9 cellular contexts compared by ENCODE assay signal in the genomic region with DNA sequence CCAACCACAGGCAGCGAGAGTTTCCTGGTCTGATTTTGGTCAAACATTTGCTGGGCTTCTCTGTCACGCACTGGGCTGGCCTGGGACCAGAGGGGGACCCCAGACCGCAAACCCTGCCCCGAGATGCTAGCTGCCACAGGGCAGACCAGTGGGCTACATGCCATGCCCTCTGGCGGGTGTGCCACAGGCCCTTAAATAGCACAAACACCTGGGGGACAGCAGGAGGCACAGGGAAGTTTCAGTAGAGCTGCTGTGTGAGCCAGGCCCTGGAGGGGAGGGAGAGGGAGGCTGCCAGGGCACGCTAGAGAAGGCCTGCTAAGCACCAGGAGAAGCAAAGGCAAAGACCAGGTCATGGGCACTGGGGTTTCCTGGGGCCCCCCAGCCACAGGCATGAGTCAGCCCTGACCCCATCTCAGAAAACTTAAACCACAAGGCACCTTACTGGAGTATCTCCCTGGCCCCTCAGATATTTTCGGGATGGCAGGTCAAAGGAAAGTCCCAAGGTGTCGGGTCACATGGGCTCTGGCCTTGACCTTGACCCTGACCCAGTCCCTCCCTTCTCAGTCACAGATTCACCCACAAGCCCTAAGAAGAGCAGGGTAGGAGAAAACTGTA. TPM values are rescaled to one million over a fixed set of nuclear protein-coding genes. Genes with fewer than 3 reads are reported as not detected.
DNase-seq lines count a peak whose midpoint lies in the region; ATAC-seq and TF ChIP-seq lines count a peak whose summit lies in the region.
"Had no signal": no experiment of that assay in that cellular context is flagged by ENCODE, and none has a peak within 500 bp of the region (broad histone marks: within the 10 kb centered on the region; RNA-seq: fewer than 3 reads in every experiment).

No MANE protein-coding gene starts in this region.

- peak overlapping the region; percentile 33 to 77 for H3K27ac ChIP-seq in prostate gland

- no peak overlapping the region for H3K4me3 ChIP-seq in prostate gland

- H3K36me3 ChIP-seq in prostate gland, result no peaks in the 10 kb centered on the region

- no peak overlapping the region for H3K4me3 Mint-ChIP-seq in activated naive CD8-positive, alpha-beta T cell

- no peak for TF ChIP-seq POLR2A in prostate gland (IDR thresholded peaks at IDR 0.05)

- intact Hi-C loops in prostate gland (cut with DNase I), result no loop called here

- H3K4me1 Mint-ChIP-seq in activated naive CD8-positive, alpha-beta T cell (ENCODE audit: low read depth), result peaks cover 83% of the 10 kb centered on the region

- H3K4me1 ChIP-seq in prostate gland (replicated peaks), result peaks cover 29% of the 10 kb centered on the region

- no peaks in the 10 kb centered on the region for H3K27me3 ChIP-seq in prostate gland (replicated peaks; ENCODE audit: insufficient read depth)

- no peaks in the 10 kb centered on the region for H3K9me3 Mint-ChIP-seq in activated naive CD8-positive, alpha-beta T cell (ENCODE audit: low read depth)

- no peak for TF ChIP-seq CTCF in prostate gland (IDR thresholded peaks at IDR 0.05)

- 57% methylated on average over 8 of the region's 8 CpGs for WGBS in prostate gland

- no peaks in the 10 kb centered on the region for H3K36me3 Mint-ChIP-seq in activated naive CD8-positive, alpha-beta T cell

- DNase-seq in NCI-H1105 treated with DMSO at 0.1 percent for 48 hours (lab: John Stamatoyannopoulos, UW) (peak; percentile 4), NCI-H1105 (lab: John Stamatoyannopoulos, UW) (no peak), prostate gland (ENCODE audit: low spot score) (no peak), inferior parietal cortex (ENCODE audit: extremely low spot score) (no peak), DMS114 treated with DMSO at 0.1 percent for 48 hours (lab: John Stamatoyannopoulos, UW; ENCODE audit: unreplicated experiment) (no peak), NCI-H1417 treated with DMSO at 0.1 percent for 48 hours (lab: John Stamatoyannopoulos, UW) (no peak)
- DNase-seq: 8988T had no signal

- H3K27ac Mint-ChIP-seq in activated naive CD8-positive, alpha-beta T cell, result peak overlapping the region; percentile 41

- no peaks in the 10 kb centered on the region for H3K27me3 Mint-ChIP-seq in activated naive CD8-positive, alpha-beta T cell

- ATAC-seq in HG03097 (IDR thresholded peaks at IDR 0.05; ENCODE audit: low FRiP score, unreplicated experiment), result peak; percentile 54

- H3K9me3 ChIP-seq in prostate gland, result no peaks in the 10 kb centered on the region

RNA-seq across cellular contexts. Expression of a gene that starts 29.2 kb away (rescaled TPM):
- total RNA-seq in prostate gland, result 100 to 1,000 TPM in 1 of 2 donors, 10 to 100 TPM in 1; 77.1 to 118 TPM
